22 cellular contexts compared by ENCODE assay signal in genomic region chr9:134637241-134637640, GRCh38. TPM values are rescaled to one million over a fixed set of nuclear protein-coding genes. Genes with fewer than 3 reads are reported as not detected.
DNase-seq lines count a peak whose midpoint lies in the region; ATAC-seq, FAIRE-seq and TF ChIP-seq lines count a peak whose summit lies in the region.
"Had no signal": no experiment of that assay in that cellular context is flagged by ENCODE, and none has a peak within 500 bp of the region (broad histone marks: within the 10 kb centered on the region; RNA-seq: fewer than 3 reads in every experiment).

No MANE protein-coding gene starts in this region.

- H3K9me3 ChIP-seq in AG04450 (ENCODE audit: control insufficient read depth, insufficient read depth, low read length) (no peaks in the 10 kb centered on the region; the same call in 1 of the 2 replicates), fibroblast of lung (ENCODE audit: control insufficient read depth, insufficient read depth, low read depth, low read length) (no peaks in the 10 kb centered on the region), osteoblast (ENCODE audit: low read depth, low read length) (no peaks in the 10 kb centered on the region), mammary epithelial cell (replicated peaks; ENCODE audit: insufficient read depth, low read length) (peaks cover 19% of the 10 kb centered on the region)
- H3K9me3 ChIP-seq: gastrocnemius medialis, neutrophil, upper lobe of left lung had no signal

- H3K4me2 ChIP-seq in fibroblast of lung (ENCODE audit: extremely low read depth, insufficient read depth, low read length) (no peak overlapping the region), osteoblast (ENCODE audit: insufficient read depth, low read length) (no peak overlapping the region), mammary epithelial cell (ENCODE audit: insufficient read depth, low read depth, low read length) (no peak overlapping the region)

- H2AFZ ChIP-seq in fibroblast of lung (ENCODE audit: low read length) (no peak overlapping the region), osteoblast (ENCODE audit: low read length) (peak overlapping the region; percentile 0), mammary epithelial cell (ENCODE audit: low read depth, low read length) (no peak overlapping the region)

- peak; percentile 62 for FAIRE-seq in HTR-8/SVneo (lab: Jason Lieb, UNC)

- ATAC-seq in HG02973 (IDR thresholded peaks at IDR 0.05; ENCODE audit: unreplicated experiment) = no peak
- ATAC-seq in GM18502 (IDR thresholded peaks at IDR 0.05; ENCODE audit: poor library complexity, unreplicated experiment) = no peak
- ATAC-seq: activated naive CD4-positive, alpha-beta T cell treated with anti-CD3 and anti-CD28 coated beads, Interleukin-2, amount 50 U/mL, for 72 hours; gastrocnemius medialis; PC-3; stimulated activated naive B cell treated with anti-CD40 and anti-IgM and Interleukin-4, amounts not matched to agents 10 μg/mL and 1 μg/mL and 100 μg/mL, for 72 hours had no signal

- H3K36me3 ChIP-seq in fibroblast of lung (ENCODE audit: control insufficient read depth, insufficient read depth, low read length) (no peaks in the 10 kb centered on the region), osteoblast (ENCODE audit: insufficient read depth, low read length) (no peaks in the 10 kb centered on the region), H7 (replicated peaks; ENCODE audit: control insufficient read depth, insufficient read depth, low read length) (no peaks in the 10 kb centered on the region), mammary epithelial cell (ENCODE audit: insufficient read depth, low read length) (no peaks in the 10 kb centered on the region)
- H3K36me3 ChIP-seq: gastrocnemius medialis, neutrophil, upper lobe of left lung had no signal

- CTCF ChIA-PET in AG04450 (lab: Charles Lee) (no interaction called here), mammary epithelial cell (lab: Charles Lee; ENCODE audit: low non-redundant PET) (no interaction called here)

- dilution Hi-C loops in mammary epithelial cell (cut with HindIII; ENCODE audit: low sequenced_read_pairs) = loop anchor here (10.0 kb wide), 1 partner anchor 1078 kb away; no protein-coding TSS in a partner anchor

- H3K27me3 ChIP-seq in AG04450 (ENCODE audit: control insufficient read depth, insufficient read depth, low read length) (no peaks in the 10 kb centered on the region), fibroblast of lung (ENCODE audit: control insufficient read depth, insufficient read depth, low read length) (no peaks in the 10 kb centered on the region), osteoblast (ENCODE audit: insufficient read depth, low read length) (no peaks in the 10 kb centered on the region), H7 (ENCODE audit: control insufficient read depth, insufficient read depth, low read length) (no peaks in the 10 kb centered on the region), mammary epithelial cell (ENCODE audit: insufficient read depth, low read length) (peaks cover 2% of the 10 kb centered on the region)

- in situ Hi-C loops in mammary epithelial cell (cut with MboI; ENCODE audit: low sequenced_read_pairs in 2 of 2) = no loop called here

- no peaks in the 10 kb centered on the region for H4K20me1 ChIP-seq in fibroblast of lung (ENCODE audit: control insufficient read depth, extremely low read depth, insufficient read depth, low read length)
- no peaks in the 10 kb centered on the region for H4K20me1 ChIP-seq in osteoblast (ENCODE audit: insufficient read depth, low read length)
- no peaks in the 10 kb centered on the region for H4K20me1 ChIP-seq in mammary epithelial cell (ENCODE audit: insufficient read depth, low read length)

- H3K4me1 ChIP-seq in fibroblast of lung (ENCODE audit: control insufficient read depth, extremely low read depth, insufficient read depth, low read length) (peaks cover 5% of the 10 kb centered on the region), osteoblast (ENCODE audit: insufficient read depth, low read length) (peaks cover 15% of the 10 kb centered on the region), mammary epithelial cell (ENCODE audit: insufficient read depth, low read length) (no peaks in the 10 kb centered on the region)

- no peak overlapping the region for H3K4me3 ChIP-seq in AG04450 (ENCODE audit: low read depth, low read length)
- H3K4me3 ChIP-seq in fibroblast of lung (replicated peaks in 1 of 4; ENCODE audit: control extremely low read depth in 1 of 4, insufficient read depth in 1 of 4, low read depth in 3 of 4, low read length in 4 of 4) = no peak overlapping the region
- no peak overlapping the region for H3K4me3 ChIP-seq in osteoblast (ENCODE audit: insufficient read depth, low read length)
- no peak overlapping the region for H3K4me3 ChIP-seq in H7 (ENCODE audit: insufficient read depth, low read depth, low read length)
- H3K4me3 ChIP-seq in mammary epithelial cell (replicated peaks in 1 of 3; ENCODE audit: insufficient read depth in 1 of 3, low read depth in 2 of 3, low read length in 3 of 3) = no peak overlapping the region
- H3K4me3 ChIP-seq: gastrocnemius medialis, skin epidermis, upper lobe of left lung had no signal

- POLR2A ChIA-PET in AG04450 (lab: Yijun Ruan, JAX) = no interaction called here

- DNase-seq in AG04450 (ENCODE audit: low read depth, low spot score) (no peak), HTR-8/SVneo (ENCODE audit: insufficient read length, low spot score) (no peak), fibroblast of lung (ENCODE audit: low read depth in 2 of 2) (peak; percentile 68 to 69), osteoblast (ENCODE audit: insufficient read length, low spot score, missing footprints) (peak; percentile 90), H7 (no peak), mammary epithelial cell (no peak)
- DNase-seq: activated CD4-positive, alpha-beta T cell treated with anti-CD3 and anti-CD28 coated beads, Interleukin-2, amount 50 U/mL, for 1 hour; activated T-cell treated with anti-CD3 and anti-CD28 coated beads, Interleukin-2, amount 50 U/mL, for 24 hours; central memory CD4-positive, alpha-beta T cell; endodermal cell; gastrocnemius medialis; Kasumi-1; NCI-H1930; NCI-H510A treated with DMSO at 0.1 percent for 48 hours; PC-3; stimulated activated naive B cell treated with anti-CD40 and anti-IgM and Interleukin-4, amounts not matched to agents 10 μg/mL and 1 μg/mL and 100 μg/mL, for 72 hours had no signal

- H3K9ac ChIP-seq in fibroblast of lung (ENCODE audit: insufficient read depth, low read length) = no peak overlapping the region
- no peak overlapping the region for H3K9ac ChIP-seq in mammary epithelial cell (ENCODE audit: insufficient read depth, low read length)

- H3K79me2 ChIP-seq in fibroblast of lung (ENCODE audit: control insufficient read depth, insufficient read depth, low read length) = peaks cover 3% of the 10 kb centered on the region
- H3K79me2 ChIP-seq in osteoblast (ENCODE audit: insufficient read depth, low read length) = peaks cover 7% of the 10 kb centered on the region
- H3K79me2 ChIP-seq in mammary epithelial cell (ENCODE audit: insufficient read depth, low read length) = no peaks in the 10 kb centered on the region

- H3K27ac ChIP-seq in AG04450 (ENCODE audit: low read depth, low read length) = no peak overlapping the region
- no peak overlapping the region for H3K27ac ChIP-seq in fibroblast of lung (ENCODE audit: insufficient read depth, low read length)
- no peak overlapping the region for H3K27ac ChIP-seq in osteoblast (ENCODE audit: low read depth, low read length)
- no peak overlapping the region for H3K27ac ChIP-seq in mammary epithelial cell (ENCODE audit: insufficient read depth, low read depth, low read length)
- H3K27ac ChIP-seq: gastrocnemius medialis, neutrophil, skin epidermis, upper lobe of left lung had no signal

- intact Hi-C loops in mammary epithelial cell (cut with micrococcal nuclease) = no loop called here

- no TSS peak for BruUV-seq in mammary epithelial cell (replicated peaks; lab: Mats Ljungman, UMichigan)

- peak; percentile 16; the same call in 1 of the 2 replicates for TF ChIP-seq CTCF in AG04450 (IDR thresholded peaks at IDR 0.05; ENCODE audit: low read depth, low read length)
- TF ChIP-seq CTCF in fibroblast of lung (conservative IDR thresholded peaks at IDR 0.05 in 1 of 2, IDR thresholded peaks at IDR 0.05 in 1 of 2; ENCODE audit: low read depth in 1 of 2, low read length in 2 of 2) = peak in 1 of 2 donors; percentile 48
- TF ChIP-seq CTCF in osteoblast (IDR thresholded peaks at IDR 0.05; ENCODE audit: extremely low read depth, low read depth, low read length) = peak; percentile 17
- no peak for TF ChIP-seq CTCF in mammary epithelial cell (conservative IDR thresholded peaks at IDR 0.05 in 1 of 2, IDR thresholded peaks at IDR 0.05 in 1 of 2; ENCODE audit: extremely low read depth in 1 of 2, insufficient read depth in 1 of 2, low read depth in 1 of 2, low read length in 2 of 2)

- 85% methylated on average over 12 of the region's 12 CpGs for WGBS in mammary epithelial cell (ENCODE audit: low coverage, missing lambda C conversion rate)

RNA-seq across cellular contexts. Expression of gene COL5A1, which starts 4.4 kb away (rescaled TPM):
- polyA plus RNA-seq in AG04450 (2011; rRNA removed) (73.3 and 91.7 TPM in 2 replicates), fibroblast of lung (83.9 and 109 TPM in 2 replicates), mammary epithelial cell (1.2 TPM)
- polyA minus RNA-seq in AG04450 (2011; rRNA and poly(A)+ RNA removed) = 87.1 and 99.8 TPM in 2 replicates
- total RNA-seq in fibroblast of lung (63.7 and 72.8 TPM in 2 replicates), osteoblast (571 and 801 TPM in 2 replicates), mammary epithelial cell (10 to 100 TPM in 1 of 2 donors, 1 to 10 TPM in 1; 7.2 to 22.8 TPM)
- polyA plus RNA-seq in fibroblast of lung (2012) = 164 and 250 TPM in 2 replicates
- polyA minus RNA-seq in fibroblast of lung (ENCODE audit: low replicate concordance) (171 and 250 TPM in 2 replicates), mammary epithelial cell (5.4 TPM)
- 10.1 and 11.3 TPM in 2 replicates for total RNA-seq in H7 (2014; rRNA removed; shearing (Covaris generic))

Comparison
In these comparisons a context has a peak if more than half of its experiments do, and no peak if none do; other contexts are left out.
1. DNase-seq: peak in fibroblast of lung (2 of 2) and osteoblast (single experiment); none in AG04450 (single experiment), HTR-8/SVneo (single experiment), H7 (single experiment) and mammary epithelial cell (single experiment).
2. CTCF ChIP-seq: peak in AG04450 (single experiment) and osteoblast (single experiment); none in mammary epithelial cell (0 of 2).